ENCODE assay signal across 8 cellular contexts in the genomic region with DNA sequence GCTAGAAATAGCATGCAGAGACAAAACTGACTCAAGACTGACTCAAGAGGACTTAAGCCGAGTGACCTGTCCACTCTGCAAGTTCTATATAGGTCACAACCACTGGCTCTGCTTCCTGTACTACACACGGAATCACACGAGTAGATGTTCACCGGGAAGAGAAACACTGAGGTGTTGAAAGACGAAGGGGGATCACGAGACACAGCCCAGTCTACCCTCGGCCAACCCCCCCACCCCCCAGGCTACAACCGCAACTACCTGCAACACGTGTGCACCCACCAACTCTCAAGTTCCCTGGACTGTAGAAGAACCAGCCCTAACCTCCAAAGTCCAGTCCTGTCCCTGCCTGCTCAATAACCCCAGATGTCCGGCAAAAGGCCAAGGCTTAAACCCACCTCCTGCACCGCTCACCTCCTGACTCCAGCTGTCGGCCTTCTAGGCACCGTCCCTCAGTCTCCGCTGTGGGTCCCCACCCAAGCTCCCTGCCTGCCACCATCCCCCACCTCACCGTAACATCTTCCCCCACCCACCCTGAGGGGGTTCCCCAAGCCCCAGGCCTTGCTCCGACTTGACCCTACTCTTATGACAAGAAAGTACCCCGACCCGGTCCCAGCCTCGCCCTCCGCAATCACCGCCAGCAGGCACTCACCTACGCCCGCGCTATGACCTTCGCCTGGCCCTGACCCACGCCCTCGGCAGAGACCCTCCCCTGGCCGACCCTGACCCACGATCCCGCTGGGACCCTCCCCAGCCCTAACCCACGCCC. TPM values are rescaled to one million over a fixed set of nuclear protein-coding genes. Genes with fewer than 3 reads are reported as not detected.
DNase-seq lines count a peak whose midpoint lies in the region; ATAC-seq and TF ChIP-seq lines count a peak whose summit lies in the region.

No MANE protein-coding gene starts in this region.

- no peaks in the 10 kb centered on the region for H3K9me3 ChIP-seq in breast epithelium

- H3K36me3 ChIP-seq in breast epithelium: no peaks in the 10 kb centered on the region

- peaks cover 3 to 13% of the 10 kb centered on the region in 2 donors for H3K4me1 ChIP-seq in breast epithelium

- TF ChIP-seq POLR2A in breast epithelium (IDR thresholded peaks at IDR 0.05): no peak

- H3K27ac ChIP-seq in breast epithelium: peak overlapping the region; percentile 89 to 90

- TF ChIP-seq CTCF in AG04449 (IDR thresholded peaks at IDR 0.05; ENCODE audit: insufficient read depth, low read length, missing control alignments) (no peak), breast epithelium (IDR thresholded peaks at IDR 0.05) (no peak)

- no peak for DNase-seq in AG04449 (ENCODE audit: low read depth, low spot score)
- peak; percentile 33 for DNase-seq in NAMALWA (ENCODE audit: low spot score)
- DNase-seq in breast epithelium (ENCODE audit: low spot score in 2 of 2): no peak
- DNase-seq in left colon: peak; percentile 50 to 52
- DNase-seq in stromal cell of bone marrow (ENCODE audit: low read depth): peak; percentile 49
- DNase-seq in NCI-H1092 treated with DMSO at 0.1 percent for 48 hours (lab: John Stamatoyannopoulos, UW): no peak
- DNase-seq in central memory CD4-positive, alpha-beta T cell: no peak

- intact Hi-C loops in breast epithelium (cut with DNase I; ENCODE audit: low total_unique reads) (no loop called here), left colon (cut with DNase I, micrococcal nuclease) (no loop called here)

- POLR2A ChIA-PET in AG04449 (lab: Yijun Ruan, JAX): interaction anchor here (0.7 kb wide), 1 partner anchor 56 kb away, joined by 3 read pairs; no protein-coding TSS in a partner anchor

- H3K4me3 ChIP-seq in AG04449 (ENCODE audit: low read depth, low read length): peak overlapping the region; percentile 98
- peak overlapping the region; percentile 82 to 99 (median 96) for H3K4me3 ChIP-seq in breast epithelium

- H3K27me3 ChIP-seq in breast epithelium: no peaks in the 10 kb centered on the region

- ATAC-seq in GM19372 (IDR thresholded peaks at IDR 0.05; ENCODE audit: low read depth, unreplicated experiment) (peak; percentile 1), left colon (peak; percentile 27)

- CTCF ChIA-PET in AG04449 (lab: Yijun Ruan, JAX): interaction anchor here (0.8 to 1.6 kb wide), 4 partner anchors 7 to 24 kb away, joined by 3 to 4 read pairs (median 4); no protein-coding TSS in a partner anchor

RNA-seq across cellular contexts. Expression of gene GAK, which starts 0.7 kb away (rescaled TPM):
- total RNA-seq in breast epithelium: 10 to 100 TPM; 76.2 to 95.7 (median 81.9) TPM
- 100 to 1,000 TPM; 197 to 265 TPM for total RNA-seq in left colon

RNA-seq across cellular contexts. Expression of gene TMEM175, which starts 0.9 kb away (rescaled TPM):
- 10 to 100 TPM; 26.2 to 32.2 (median 28.2) TPM for total RNA-seq in breast epithelium
- 10 to 100 TPM; 21.4 to 28.6 TPM for total RNA-seq in left colon

RNA-seq across cellular contexts. Expression of gene DGKQ, which starts 42.0 kb away (rescaled TPM):
- total RNA-seq in breast epithelium (1 to 10 TPM; 5.3 to 9.4 (median 8.8) TPM), left colon (10 to 100 TPM; 47.8 to 49.6 TPM)

RNA-seq across cellular contexts. Expression of gene IDUA, which starts 55.5 kb away (rescaled TPM):
- 10 to 100 TPM; 16.3 to 32.8 (median 28.2) TPM for total RNA-seq in breast epithelium
- total RNA-seq in left colon: 10 to 100 TPM; 28.7 to 40.9 TPM

Comparison
In these comparisons a context has a peak if more than half of its experiments do, and no peak if none do; other contexts are left out.
1. DNase-seq: peak in NAMALWA (single experiment), left colon (2 of 2) and stromal cell of bone marrow (single experiment); none in AG04449 (single experiment), breast epithelium (0 of 2), NCI-H1092 treated with DMSO at 0.1 percent for 48 hours (single experiment) and central memory CD4-positive, alpha-beta T cell (single experiment).
2. RNA of gene DGKQ, which starts 42.0 kb away (total RNA-seq): 47.8 to 49.6 TPM in left colon; 5.3 to 9.4 TPM in breast epithelium; every median in the first group is over 4 times any median in the second.